In the genomic region with DNA sequence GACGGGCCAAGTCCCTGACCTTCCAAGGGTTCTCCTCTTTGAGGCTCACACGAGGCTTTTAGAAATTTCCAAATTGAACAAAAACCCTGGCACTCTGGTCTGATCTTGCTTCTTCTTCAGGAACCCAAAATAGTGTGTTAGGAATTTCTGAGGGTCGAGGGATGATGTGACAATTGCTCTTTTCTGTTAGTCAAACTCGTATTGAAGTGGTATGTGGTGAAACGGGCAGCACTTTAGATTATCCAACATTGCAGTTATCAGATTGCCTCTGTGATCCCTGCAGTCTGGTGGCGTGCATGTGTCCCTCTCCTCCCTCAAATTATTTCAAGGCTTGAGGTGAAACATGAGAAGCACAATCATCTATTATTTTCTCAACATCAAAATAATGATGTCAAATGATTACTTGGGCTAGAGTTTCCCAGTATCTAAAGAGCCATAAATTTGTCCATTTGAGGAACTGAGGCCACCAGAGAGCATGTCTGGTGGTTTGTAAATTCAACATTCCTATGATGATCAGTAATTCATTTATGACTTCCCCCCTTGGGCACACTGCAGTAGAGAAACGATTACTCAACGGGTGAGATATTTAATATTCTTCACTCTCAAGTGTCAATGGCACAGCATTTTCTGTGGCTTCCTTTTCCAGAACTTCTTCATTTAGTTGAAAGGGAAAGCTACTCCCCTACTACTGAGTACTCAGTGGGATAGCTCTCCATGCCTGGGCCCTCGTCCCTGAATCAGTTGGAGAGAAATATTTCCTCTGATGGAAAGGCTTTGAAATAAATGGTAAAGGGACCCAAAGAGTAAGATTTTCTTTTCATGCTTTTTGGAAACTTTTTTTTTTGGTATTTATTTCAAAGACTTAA, we compare ENCODE assay signal across 21 cellular contexts.
"Had no signal": no experiment of that assay in that cellular context is flagged by ENCODE, and none has a peak within 500 bp of the region (broad histone marks: within the 10 kb centered on the region; RNA-seq: fewer than 3 reads in every experiment).

No MANE protein-coding gene starts in this region.

- H3K9me3 ChIP-seq: esophagus muscularis mucosa, gastroesophageal sphincter, tibial nerve, uterus had no signal

- H3K27me3 ChIP-seq: cardiac muscle cell, esophagus muscularis mucosa, tibial nerve, uterus had no signal

- H3K36me3 ChIP-seq: cardiac muscle cell, esophagus muscularis mucosa, gastroesophageal sphincter, tibial nerve, uterus had no signal

- H3K27ac ChIP-seq: cardiac muscle cell, esophagus muscularis mucosa, gastroesophageal sphincter, tibial nerve, uterus had no signal

- DNase-seq: activated CD4-positive, alpha-beta T cell treated with anti-CD3 and anti-CD28 coated beads, Interleukin-2, amount 50 U/mL, for 1 hour; activated CD4-positive, CD25-positive, alpha-beta regulatory T cell treated with anti-CD3 and anti-CD28 coated beads, Interleukin-2, amount 50 U/mL, for 72 hours; activated CD8-positive, alpha-beta memory T cell treated with anti-CD3 and anti-CD28 coated beads for 24 hours; activated gamma-delta T cell; activated T-cell treated with anti-CD3 and anti-CD28 coated beads, Interleukin-2, amount 50 U/mL, for 72 hours; effector CD8-positive, alpha-beta T cell; left cardiac atrium; occipital lobe; stimulated activated naive CD8-positive, alpha-beta T cell treated with anti-CD3 and anti-CD28 coated beads, Interleukin-15, Interleukin-2, amounts not matched to agents 100 U/mL and 50 U/mL, for 24 hours; substantia nigra; uterus had no signal

- H3K27me3 Mint-ChIP-seq: dendritic cell treated with granulocyte-macrophage colony-stimulating factor and Interleukin-4, amounts not matched to agents 40 ng/mL and 50 ng/mL, for 4 days; natural killer cell treated with Interleukin-12 subunit alpha and Interleukin-12 subunit beta and Interleukin-15 and Interleukin-18, amount 100 ng/mL, for 72 hours had no signal

- H3K9me3 Mint-ChIP-seq: activated naive CD4-positive, alpha-beta T cell treated with anti-CD3 and anti-CD28 coated beads, Interleukin-2, amount 50 U/mL, for 24 hours; activated T-cell treated with anti-CD3 and anti-CD28 coated beads, Interleukin-2, amount 50 U/mL, for 72 hours; dendritic cell treated with granulocyte-macrophage colony-stimulating factor and Interleukin-4, amounts not matched to agents 40 ng/mL and 50 ng/mL, for 4 days; mesothelial cell of epicardium; natural killer cell treated with Interleukin-12 subunit alpha and Interleukin-12 subunit beta and Interleukin-15 and Interleukin-18, amount 100 ng/mL, for 72 hours; T-helper 1 cell treated with Interleukin-12 subunit alpha and Interleukin-12 subunit beta and Interleukin-4 antibody, amounts not matched to agents 30 μg/mL and 1 μg/mL, for 36 hours had no signal

- H3K4me3 Mint-ChIP-seq: activated naive CD4-positive, alpha-beta T cell treated with anti-CD3 and anti-CD28 coated beads, Interleukin-2, amount 50 U/mL, for 24 hours; activated T-cell treated with anti-CD3 and anti-CD28 coated beads, Interleukin-2, amount 50 U/mL, for 72 hours; dendritic cell treated with granulocyte-macrophage colony-stimulating factor and Interleukin-4, amounts not matched to agents 40 ng/mL and 50 ng/mL, for 4 days; mesothelial cell of epicardium; natural killer cell treated with Interleukin-12 subunit alpha and Interleukin-12 subunit beta and Interleukin-15 and Interleukin-18, amount 100 ng/mL, for 72 hours; T-helper 1 cell treated with Interleukin-12 subunit alpha and Interleukin-12 subunit beta and Interleukin-4 antibody, amounts not matched to agents 30 μg/mL and 1 μg/mL, for 36 hours had no signal

- H3K27ac Mint-ChIP-seq: activated naive CD4-positive, alpha-beta T cell treated with anti-CD3 and anti-CD28 coated beads, Interleukin-2, amount 50 U/mL, for 24 hours; activated T-cell treated with anti-CD3 and anti-CD28 coated beads, Interleukin-2, amount 50 U/mL, for 72 hours; dendritic cell treated with granulocyte-macrophage colony-stimulating factor and Interleukin-4, amounts not matched to agents 40 ng/mL and 50 ng/mL, for 4 days; mesothelial cell of epicardium; natural killer cell treated with Interleukin-12 subunit alpha and Interleukin-12 subunit beta and Interleukin-15 and Interleukin-18, amount 100 ng/mL, for 72 hours; T-helper 1 cell treated with Interleukin-12 subunit alpha and Interleukin-12 subunit beta and Interleukin-4 antibody, amounts not matched to agents 30 μg/mL and 1 μg/mL, for 36 hours had no signal

- FAIRE-seq: endothelial cell of umbilical vein had no signal

- H3K36me3 Mint-ChIP-seq: activated naive CD4-positive, alpha-beta T cell treated with anti-CD3 and anti-CD28 coated beads, Interleukin-2, amount 50 U/mL, for 24 hours; mesothelial cell of epicardium; natural killer cell treated with Interleukin-12 subunit alpha and Interleukin-12 subunit beta and Interleukin-15 and Interleukin-18, amount 100 ng/mL, for 72 hours had no signal

- H3K4me1 ChIP-seq: gastroesophageal sphincter, uterus had no signal

- H3K4me1 Mint-ChIP-seq: activated naive CD4-positive, alpha-beta T cell treated with anti-CD3 and anti-CD28 coated beads, Interleukin-2, amount 50 U/mL, for 24 hours had no signal

- H3K4me3 ChIP-seq: cardiac muscle cell, esophagus muscularis mucosa, gastroesophageal sphincter, tibial nerve, uterus had no signal
